In the genomic region with DNA sequence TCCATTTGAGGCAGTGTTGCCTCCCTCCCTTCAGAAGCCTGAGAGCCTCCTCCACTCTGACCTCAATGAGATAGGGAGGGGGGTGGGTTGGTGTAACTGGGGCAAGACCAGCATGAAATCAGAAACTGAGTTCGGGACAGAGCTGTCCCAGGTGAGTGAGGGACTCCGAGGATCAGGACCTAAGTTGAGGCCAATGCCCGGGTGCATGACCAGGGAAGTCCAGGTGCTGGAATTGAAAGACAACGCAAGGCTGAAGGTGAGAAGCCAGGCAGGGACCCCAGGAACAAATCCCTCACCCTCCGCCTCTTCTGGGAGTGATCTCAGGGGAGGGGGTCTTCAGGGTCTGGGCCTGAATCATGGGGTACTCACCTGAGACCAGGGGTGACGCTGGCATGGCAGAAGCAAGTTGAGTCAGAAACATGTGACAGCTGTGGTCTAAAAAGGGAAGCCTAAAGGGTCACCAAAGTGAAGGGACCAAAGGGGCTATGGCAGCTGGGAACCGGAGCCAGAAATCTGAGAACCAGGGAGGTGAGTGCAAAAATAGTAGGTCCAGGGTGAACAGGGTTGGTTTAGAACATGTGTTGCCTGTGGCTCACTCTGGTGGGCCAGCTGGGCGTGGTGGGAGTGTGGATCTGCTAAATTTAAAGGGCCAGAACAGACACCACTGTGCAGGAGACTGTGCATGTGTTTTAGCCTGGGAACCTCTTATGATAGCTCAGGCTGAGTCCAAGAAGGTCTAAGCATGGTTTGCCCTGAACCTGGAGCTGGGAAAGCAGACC, we compare ENCODE assay signal across 8 cellular contexts. TPM values are rescaled to one million over a fixed set of nuclear protein-coding genes. Genes with fewer than 3 reads are reported as not detected.
DNase-seq lines count a peak whose midpoint lies in the region; ATAC-seq, FAIRE-seq and TF ChIP-seq lines count a peak whose summit lies in the region.
"Had no signal": no experiment of that assay in that cellular context is flagged by ENCODE, and none has a peak within 500 bp of the region (broad histone marks: within the 10 kb centered on the region; RNA-seq: fewer than 3 reads in every experiment).

No MANE protein-coding gene starts in this region.

- in situ Hi-C loops in KBM-7 (cut with MboI; ENCODE audit: low pct_unique_long_range_greater_than_20kb, low sequenced_read_pairs) = no loop called here

- no peaks in the 10 kb centered on the region for H3K9me3 ChIP-seq in keratinocyte (ENCODE audit: control insufficient read depth, low read depth, low read length)
- no peaks in the 10 kb centered on the region for H3K9me3 ChIP-seq in thymus (ENCODE audit: control insufficient read depth)

- H3K36me3 ChIP-seq in keratinocyte (ENCODE audit: control insufficient read depth in 2 of 2, extremely low read depth in 1 of 2, insufficient read depth in 2 of 2, low read length in 2 of 2) = no peaks in the 10 kb centered on the region
- no peaks in the 10 kb centered on the region for H3K36me3 ChIP-seq in thymus (ENCODE audit: control insufficient read depth, insufficient read depth)

- WGBS in adipose tissue, 3 donors = 86 to 92% (median 88%) methylated on average over 8 of the region's 8 CpGs
- WGBS in thymus = 93% methylated on average over 8 of the region's 8 CpGs

- dilution Hi-C loops in keratinocyte (cut with MboI; ENCODE audit: extremely low pct_ligation_motif_present, low sequenced_read_pairs) = no loop called here

- H3K27ac ChIP-seq in HL-60 (replicated peaks) (peak overlapping the region; percentile 56), adipose tissue (ENCODE audit: low read depth, low read length) (peak overlapping the region; percentile 53), keratinocyte (ENCODE audit: control insufficient read depth, insufficient read depth, low read length) (peak overlapping the region; percentile 100), thymus (ENCODE audit: low read depth) (peak overlapping the region; percentile 85)

- ATAC-seq in GM19395 (IDR thresholded peaks at IDR 0.05; ENCODE audit: unreplicated experiment) = no peak

- DNase-seq in HL-60 (ENCODE audit: low read depth in 1 of 2, low spot score in 1 of 2) = no peak
- no peak for DNase-seq in keratinocyte (ENCODE audit: low read depth, low spot score)
- DNase-seq in KBM-7 = no peak
- DNase-seq in A172 (ENCODE audit: low spot score) = no peak
- DNase-seq: NCI-H1436 treated with DMSO at 0.1 percent for 48 hours had no signal

- H3K79me2 ChIP-seq in keratinocyte (ENCODE audit: control insufficient read depth, insufficient read depth, low read length) = no peaks in the 10 kb centered on the region

- H3K4me1 ChIP-seq in keratinocyte (ENCODE audit: control insufficient read depth, extremely low read depth, insufficient read depth, low read length) (peaks cover 46% of the 10 kb centered on the region), thymus (ENCODE audit: control insufficient read depth, insufficient read depth, low read length) (no peaks in the 10 kb centered on the region)

- H3K4me2 ChIP-seq in keratinocyte (ENCODE audit: control insufficient read depth, extremely low read depth, insufficient read depth, low read depth, low read length) = peak overlapping the region; percentile 100

- TF ChIP-seq CTCF in HL-60 (IDR thresholded peaks at IDR 0.05; ENCODE audit: insufficient read depth, low read length) (no peak), keratinocyte (optimal IDR thresholded peaks at IDR 0.05 in 1 of 3, IDR thresholded peaks at IDR 0.05 in 1 of 3, conservative IDR thresholded peaks at IDR 0.05 in 1 of 3; ENCODE audit: extremely low read depth in 1 of 3, insufficient read depth in 2 of 3, low read length in 3 of 3) (no peak)

- no peaks in the 10 kb centered on the region for H3K9me1 ChIP-seq in keratinocyte (ENCODE audit: control insufficient read depth, extremely low read depth, insufficient read depth, low read length)

- H3K27me3 ChIP-seq in HL-60 (ENCODE audit: insufficient read depth, poor library complexity, severe bottlenecking) (no peaks in the 10 kb centered on the region), keratinocyte (ENCODE audit: control insufficient read depth, extremely low read depth, insufficient read depth, low read length) (no peaks in the 10 kb centered on the region), thymus (ENCODE audit: control insufficient read depth, insufficient read depth) (no peaks in the 10 kb centered on the region)

- peak; percentile 26 for FAIRE-seq in keratinocyte (lab: Jason Lieb, UNC)

- H3K9ac ChIP-seq in keratinocyte (ENCODE audit: control insufficient read depth, extremely low read depth, insufficient read depth, low read length) = peak overlapping the region; percentile 100

- H3K4me3 ChIP-seq in HL-60 (replicated peaks; ENCODE audit: insufficient read depth, low read length) = no peak overlapping the region
- peak overlapping the region in 2 of 3 experiments; percentile 58 to 78 for H3K4me3 ChIP-seq in keratinocyte (ENCODE audit: control insufficient read depth in 2 of 3, extremely low read depth in 1 of 3, insufficient read depth in 2 of 3, low read depth in 1 of 3, low read length in 3 of 3)
- no peak overlapping the region for H3K4me3 ChIP-seq in thymus (ENCODE audit: low read length)

- peak overlapping the region; percentile 8 for H2AFZ ChIP-seq in keratinocyte (ENCODE audit: control insufficient read depth, low read length)

- H4K20me1 ChIP-seq in keratinocyte (ENCODE audit: control insufficient read depth, extremely low read depth, insufficient read depth, low read length) = no peaks in the 10 kb centered on the region

RNA-seq across cellular contexts. Expression of gene ZBED5, which starts 41.1 kb away (rescaled TPM):
- 10 to 100 TPM; 10.7 to 19.3 (median 15.1) TPM for polyA plus RNA-seq in adipose tissue
- 33.0 to 85.0 TPM (median 75.1 TPM) in 3 replicates for polyA plus RNA-seq in keratinocyte
- polyA plus RNA-seq in keratinocyte (2011; ENCODE audit: low read depth) = 10.8 TPM
- polyA plus RNA-seq in keratinocyte (2011; cell fraction: cytosol; rRNA removed) = 18.9 and 48.6 TPM in 2 replicates
- 101 and 129 TPM in 2 replicates for polyA plus RNA-seq in keratinocyte (2011; cell fraction: nucleus; rRNA removed)
- 19.3 and 20.8 TPM in 2 replicates for polyA plus RNA-seq in keratinocyte (2012; ENCODE audit: low replicate concordance)
- 100 to 141 TPM (median 115 TPM) in 3 replicates for polyA minus RNA-seq in keratinocyte
- polyA minus RNA-seq in keratinocyte (2011; cell fraction: cytosol; rRNA and poly(A)+ RNA removed) = 22.6 TPM
- polyA minus RNA-seq in keratinocyte (2011; cell fraction: nucleus; rRNA and poly(A)+ RNA removed) = 68.4 and 106 TPM in 2 replicates
- 131 TPM for polyA plus RNA-seq in thymus
- total RNA-seq in A172 (2014; rRNA removed; shearing (Covaris generic)) = 43.0 and 46.8 TPM in 2 replicates

Comparison
In these comparisons a context has a peak if more than half of its experiments do, and no peak if none do; other contexts are left out.
1. H3K4me3 ChIP-seq: peak in keratinocyte (2 of 3); none in HL-60 (single experiment) and thymus (single experiment).
2. Peak in every context shown above with its lines, with median percentiles within 50 percentile points of each other: H3K27ac ChIP-seq.